8 cellular contexts compared by ENCODE assay signal in the genomic region with DNA sequence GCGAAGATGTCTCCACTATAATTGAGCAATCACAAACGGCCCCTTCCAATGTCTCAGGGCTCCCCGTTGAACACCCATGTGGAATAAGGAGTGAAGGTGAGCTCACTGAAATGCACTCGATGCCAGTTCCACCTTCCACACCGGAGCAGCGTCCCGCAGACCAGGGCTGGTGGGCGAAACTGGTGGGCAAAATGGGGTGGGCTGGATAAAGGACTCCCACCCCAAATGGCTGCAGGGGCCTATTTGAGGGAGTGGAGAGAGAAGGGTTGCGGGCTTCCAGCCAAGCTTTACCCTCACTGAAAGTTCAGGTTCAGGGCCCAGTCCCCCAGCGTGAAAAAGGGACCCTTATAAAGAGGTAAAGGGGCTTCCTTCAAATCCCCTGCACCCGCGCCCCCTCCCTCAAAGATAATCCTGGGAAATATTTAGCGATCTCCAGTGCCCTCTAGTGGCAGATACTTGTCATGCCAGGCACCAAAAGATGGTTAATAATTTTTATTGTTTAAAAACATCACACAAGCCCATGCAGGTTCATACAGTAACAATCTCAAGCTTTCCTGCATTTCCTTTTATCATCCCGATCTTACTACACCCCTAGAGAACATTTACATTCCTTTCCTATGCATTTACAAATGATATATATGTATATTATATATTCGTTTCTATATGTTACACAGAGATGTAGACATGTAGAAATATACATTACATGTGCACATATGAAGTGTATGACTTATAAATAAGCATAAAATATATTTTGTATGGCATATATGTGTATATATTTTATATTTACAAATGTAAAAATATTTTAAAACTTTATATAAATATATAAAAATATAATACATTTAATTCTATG. TPM values are rescaled to one million over a fixed set of nuclear protein-coding genes. Genes with fewer than 3 reads are reported as not detected.
A peak's percentile ranks its signal among the peaks of the same experiment; 100 is the strongest.
DNase-seq lines count a peak whose midpoint lies in the region; ATAC-seq, FAIRE-seq and TF ChIP-seq lines count a peak whose summit lies in the region.

No MANE protein-coding gene starts in this region.

- TF ChIP-seq CTCF in KMS-11 (conservative IDR thresholded peaks at IDR 0.05; ENCODE audit: low read depth, low read length), result peak; percentile 91
- peak; percentile 86 for TF ChIP-seq CTCF in astrocyte (IDR thresholded peaks at IDR 0.05; ENCODE audit: insufficient read depth, low read depth, low read length)

- H3K27ac ChIP-seq in KMS-11, result no peak overlapping the region
- no peak overlapping the region for H3K27ac ChIP-seq in astrocyte (ENCODE audit: low read depth, low read length)

- H4K20me1 ChIP-seq in KMS-11 (ENCODE audit: insufficient read depth) (no peaks in the 10 kb centered on the region), astrocyte (ENCODE audit: insufficient read depth, low read length) (no peaks in the 10 kb centered on the region)

- peak; percentile 64 for ATAC-seq in left lobe of liver
- ATAC-seq in HG02678 (IDR thresholded peaks at IDR 0.05; ENCODE audit: unreplicated experiment), result no peak
- no peak for ATAC-seq in HG03045 (IDR thresholded peaks at IDR 0.05; ENCODE audit: unreplicated experiment)

- H3K27me3 ChIP-seq in KMS-11 (ENCODE audit: insufficient read depth, low read depth) (no peaks in the 10 kb centered on the region), astrocyte (ENCODE audit: insufficient read depth, low read length) (no peaks in the 10 kb centered on the region)

- peaks cover 35% of the 10 kb centered on the region for H3K27me3 Mint-ChIP-seq in astrocyte (ENCODE audit: low read depth, unreplicated experiment)

- H3K9me3 Mint-ChIP-seq in astrocyte (ENCODE audit: unreplicated experiment), result peaks cover 3% of the 10 kb centered on the region

- peak; percentile 16 for DNase-seq in NK-92 treated with Interleukin-12 subunit alpha and Interleukin-12 subunit beta, amount 100 ng/mL, for 24 hours (lab: John Stamatoyannopoulos, UW)
- DNase-seq in NK-92 (lab: John Stamatoyannopoulos, UW; ENCODE audit: unreplicated experiment), result no peak
- DNase-seq in astrocyte (ENCODE audit: low read depth), result no peak
- DNase-seq in left lobe of liver (ENCODE audit: low spot score), result peak; percentile 49
- DNase-seq in GF-D8 (lab: John Stamatoyannopoulos, UW), result no peak

- H3K36me3 Mint-ChIP-seq in astrocyte (ENCODE audit: low read depth, unreplicated experiment), result no peaks in the 10 kb centered on the region

- H3K4me3 Mint-ChIP-seq in astrocyte (ENCODE audit: unreplicated experiment), result no peak overlapping the region

- H3K79me2 ChIP-seq in KMS-11 (ENCODE audit: insufficient read depth, low read depth) (no peaks in the 10 kb centered on the region), astrocyte (ENCODE audit: insufficient read depth, low read length) (no peaks in the 10 kb centered on the region)

- FAIRE-seq in astrocyte (lab: Jason Lieb, UNC), result no peak

- no peak overlapping the region for H3K4me2 ChIP-seq in KMS-11
- H3K4me2 ChIP-seq in astrocyte (ENCODE audit: low read length), result no peak overlapping the region

- no peak overlapping the region for H3K27ac Mint-ChIP-seq in astrocyte (ENCODE audit: unreplicated experiment)

- H3K36me3 ChIP-seq in KMS-11 (ENCODE audit: insufficient read depth) (no peaks in the 10 kb centered on the region), astrocyte (ENCODE audit: insufficient read depth, low read length) (no peaks in the 10 kb centered on the region)

- H2AFZ ChIP-seq in KMS-11 (ENCODE audit: low read depth), result no peak overlapping the region
- no peak overlapping the region for H2AFZ ChIP-seq in astrocyte (ENCODE audit: low read depth, low read length)

- H3K4me1 ChIP-seq in KMS-11 (ENCODE audit: low read depth, poor library complexity, severe bottlenecking), result no peaks in the 10 kb centered on the region
- H3K4me1 ChIP-seq in astrocyte (ENCODE audit: insufficient read depth, low read length), result no peaks in the 10 kb centered on the region

- H3K9me3 ChIP-seq in astrocyte (ENCODE audit: insufficient read depth, low read depth, low read length), result no peaks in the 10 kb centered on the region

- H3K4me3 ChIP-seq in KMS-11 (IDR thresholded peaks at IDR 0.05; ENCODE audit: insufficient read depth, low read depth, low read length) (no peak overlapping the region), astrocyte (ENCODE audit: insufficient read depth, low read depth, low read length) (no peak overlapping the region)

- no peaks in the 10 kb centered on the region for H3K4me1 Mint-ChIP-seq in astrocyte (ENCODE audit: low read depth, unreplicated experiment)

- H3K9ac ChIP-seq in KMS-11 (no peak overlapping the region), astrocyte (ENCODE audit: low read length) (no peak overlapping the region)

RNA-seq across cellular contexts. Expression of gene NKX2-2, which starts 58.2 kb away (rescaled TPM):
- total RNA-seq in astrocyte (not detected in 2 replicates), left lobe of liver (not detected)

Comparison
In these comparisons a context has a peak if more than half of its experiments do, and no peak if none do; other contexts are left out.
1. DNase-seq: peak in NK-92 treated with Interleukin-12 subunit alpha and Interleukin-12 subunit beta, amount 100 ng/mL, for 24 hours (single experiment) and left lobe of liver (single experiment); none in NK-92 (single experiment), astrocyte (single experiment) and GF-D8 (single experiment).